In genomic region chr14:52724360-52724644, GRCh38 we compare ENCODE assay signal across 1 cellular context.
TF ChIP-seq lines count a peak whose summit lies in the region.

No MANE protein-coding gene starts in this region.

TF ChIP-seq in GM12878, 131 proteins besides CTCF, POLR2A, EP300 and RAD21:
- TF ChIP-seq ZBTB4 (CRISPR knock-in tag; IDR thresholded peaks at IDR 0.05) (no peak), YBX1 (IDR thresholded peaks at IDR 0.05) (no peak), SREBF2 (IDR thresholded peaks at IDR 0.05; ENCODE audit: low read length) (no peak), TCF12 (IDR thresholded peaks at IDR 0.05; ENCODE audit: low read depth, low read length) (no peak), ZBTB33 (IDR thresholded peaks at IDR 0.05) (no peak), ETV6 (conservative IDR thresholded peaks at IDR 0.05 in 1 of 2, IDR thresholded peaks at IDR 0.05 in 1 of 2; ENCODE audit: borderline replicate concordance in 1 of 2, low read depth in 1 of 2) (no peak), NRF1 (conservative IDR thresholded peaks at IDR 0.05; ENCODE audit: low read depth, low read length) (no peak), CHD1 (IDR thresholded peaks at IDR 0.05; ENCODE audit: low read depth, low read length) (no peak), ZSCAN29 (IDR thresholded peaks at IDR 0.05) (no peak)
